ENCODE assay signal across 20 cellular contexts in genomic region chr3:185504636-185505035, GRCh38. TPM values are rescaled to one million over a fixed set of nuclear protein-coding genes. Genes with fewer than 3 reads are reported as not detected.
DNase-seq lines count a peak whose midpoint lies in the region; ATAC-seq, FAIRE-seq and TF ChIP-seq lines count a peak whose summit lies in the region.
"Had no signal": no experiment of that assay in that cellular context is flagged by ENCODE, and none has a peak within 500 bp of the region (broad histone marks: within the 10 kb centered on the region; RNA-seq: fewer than 3 reads in every experiment).

No MANE protein-coding gene starts in this region.

- peak; percentile 63 for ATAC-seq in left lung
- ATAC-seq in HG03457 (IDR thresholded peaks at IDR 0.05; ENCODE audit: unreplicated experiment): no peak

- H3K4me1 ChIP-seq in left lung: no peaks in the 10 kb centered on the region
- H3K4me1 ChIP-seq in suprapubic skin: peaks cover under 1% of the 10 kb centered on the region
- H3K4me1 ChIP-seq: BE2C had no signal

- no peak overlapping the region for H3K4me3 ChIP-seq in LNCaP clone FGC (ENCODE audit: low read depth, low read length)
- H3K4me3 ChIP-seq in bronchial epithelial cell (ENCODE audit: low read depth, low read length): no peak overlapping the region
- no peak overlapping the region for H3K4me3 ChIP-seq in left lung
- H3K4me3 ChIP-seq in suprapubic skin: no peak overlapping the region
- H3K4me3 ChIP-seq: SK-N-MC had no signal

- H3K27ac ChIP-seq in left lung (no peak overlapping the region), suprapubic skin (peak overlapping the region; percentile 72)
- H3K27ac ChIP-seq: SK-N-MC had no signal

- no peak for TF ChIP-seq EP300 in suprapubic skin (IDR thresholded peaks at IDR 0.05)

- H3K27me3 Mint-ChIP-seq in immature natural killer cell (ENCODE audit: low read depth in 3 of 3): peaks cover 0 to 4% (median 3%) of the 10 kb centered on the region in 3 donors

- no peaks in the 10 kb centered on the region for H3K9me3 ChIP-seq in left lung
- H3K9me3 ChIP-seq in suprapubic skin: no peaks in the 10 kb centered on the region
- H3K9me3 ChIP-seq: BE2C had no signal

- FAIRE-seq in bronchial epithelial cell (lab: Jason Lieb, UNC): no peak
- FAIRE-seq: GM19239 had no signal

- TF ChIP-seq CTCF in LNCaP clone FGC (IDR thresholded peaks at IDR 0.05; ENCODE audit: control insufficient read depth, extremely low read depth, insufficient read depth) (no peak), bronchial epithelial cell (IDR thresholded peaks at IDR 0.05; ENCODE audit: insufficient read depth, low read length, severe bottlenecking) (no peak), left lung (IDR thresholded peaks at IDR 0.05) (no peak), suprapubic skin (IDR thresholded peaks at IDR 0.05) (no peak)

- TF ChIP-seq POLR2A in suprapubic skin (IDR thresholded peaks at IDR 0.05): no peak

- H3K4me3 Mint-ChIP-seq in immature natural killer cell: no peak overlapping the region

- no peaks in the 10 kb centered on the region for H3K4me1 Mint-ChIP-seq in immature natural killer cell

- H3K36me3 ChIP-seq in bronchial epithelial cell (ENCODE audit: control insufficient read depth, insufficient read depth, low read length) (no peaks in the 10 kb centered on the region), left lung (peaks cover 0 to 5% of the 10 kb centered on the region in 2 donors), suprapubic skin (no peaks in the 10 kb centered on the region)
- H3K36me3 ChIP-seq: BE2C had no signal

- H3K36me3 Mint-ChIP-seq in immature natural killer cell: no peaks in the 10 kb centered on the region

- no peaks in the 10 kb centered on the region for H3K27me3 ChIP-seq in bronchial epithelial cell (ENCODE audit: control insufficient read depth, insufficient read depth, low read length)
- H3K27me3 ChIP-seq in left lung: no peaks in the 10 kb centered on the region
- H3K27me3 ChIP-seq in suprapubic skin: no peaks in the 10 kb centered on the region
- H3K27me3 ChIP-seq: BE2C had no signal

- H3K9me3 Mint-ChIP-seq in immature natural killer cell: no peaks in the 10 kb centered on the region

- H3K27ac Mint-ChIP-seq in immature natural killer cell: no peak overlapping the region

- WGBS in suprapubic skin: 46% methylated on average over 3 of the region's 3 CpGs

- DNase-seq in LNCaP clone FGC (ENCODE audit: low read depth) (peak; percentile 46), bronchial epithelial cell (ENCODE audit: low read depth) (peak; percentile 70), left lung (no peak), suprapubic skin (ENCODE audit: low spot score in 2 of 2) (no peak), immature natural killer cell (no peak), GM03348 (ENCODE audit: low spot score) (no peak)
- DNase-seq: BE2C, EL, GF-D8, NCI-H1105, NCI-H146, NCI-H2029, NCI-H226, NCI-H524, RPMI8226, SHP77, SW 1271 had no signal

- intact Hi-C loops in left lung (cut with DNase I): no loop called here

RNA-seq across cellular contexts. Expression of gene TMEM41A, which starts 5.8 kb away (rescaled TPM):
- total RNA-seq in bronchial epithelial cell: 14.5 and 19.2 TPM in 2 replicates
- 10 to 100 TPM; 26.3 to 28.4 TPM for total RNA-seq in left lung
- total RNA-seq in suprapubic skin: 10 to 100 TPM; 36.4 to 42.8 (median 36.7) TPM
- polyA plus RNA-seq in immature natural killer cell: 10 to 100 TPM; 17.3 to 26.2 (median 21.4) TPM

RNA-seq across cellular contexts. Expression of gene LIPH, which starts 47.8 kb away (rescaled TPM):
- 1.8 and 5.6 TPM in 2 replicates for total RNA-seq in bronchial epithelial cell
- 10 to 100 TPM; 35.6 to 76.0 TPM for total RNA-seq in left lung
- total RNA-seq in suprapubic skin: 10 to 100 TPM; 10.6 to 18.3 (median 14.7) TPM
- polyA plus RNA-seq in immature natural killer cell: under 1 TPM; 0.38 to 0.97 (median 0.45) TPM

Comparison
In these comparisons a context has a peak if more than half of its experiments do, and no peak if none do; other contexts are left out.
1. DNase-seq: peak in LNCaP clone FGC (single experiment) and bronchial epithelial cell (single experiment); none in left lung (0 of 2), suprapubic skin (0 of 2), immature natural killer cell (0 of 3) and GM03348 (single experiment).